In the genomic region with DNA sequence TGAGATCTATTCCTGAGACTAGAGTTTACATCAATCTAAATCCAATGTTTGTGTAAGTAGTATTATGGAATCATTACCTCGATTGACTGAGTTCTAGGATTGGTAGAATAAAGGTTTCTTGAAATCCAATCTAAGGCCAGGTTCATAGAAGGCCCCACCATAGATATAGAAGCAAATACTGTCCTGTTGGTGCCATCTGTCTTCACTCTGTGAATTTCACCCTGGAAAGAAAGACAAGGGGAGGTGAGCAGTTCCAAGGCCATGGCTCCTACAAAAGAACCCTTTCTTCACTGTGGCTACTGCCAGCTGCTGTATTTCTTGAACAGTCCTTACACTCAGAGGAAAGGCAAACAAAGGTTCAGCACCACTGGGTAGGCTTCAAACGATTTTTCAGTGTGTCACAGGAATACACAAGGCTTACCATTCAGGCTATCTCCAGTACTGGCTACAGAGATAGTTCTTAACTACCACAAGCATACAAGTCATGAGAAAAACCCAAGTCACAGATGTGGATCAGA, we compare ENCODE assay signal across 20 cellular contexts.
"Had no signal": no experiment of that assay in that cellular context is flagged by ENCODE, and none has a peak within 500 bp of the region (broad histone marks: within the 10 kb centered on the region; RNA-seq: fewer than 3 reads in every experiment).

No MANE protein-coding gene starts in this region.

- H3K9me3 ChIP-seq: ascending aorta, body of pancreas, SJSA1 had no signal

- H3K27me3 Mint-ChIP-seq: activated naive CD8-positive, alpha-beta T cell treated with anti-CD3 and anti-CD28 coated beads, Interleukin-2, amount 50 U/mL, for 24 hours had no signal

- H3K27ac ChIP-seq: ascending aorta, body of pancreas, SJSA1 had no signal

- H3K27me3 ChIP-seq: ascending aorta, body of pancreas, SJSA1 had no signal

- H3K4me3 Mint-ChIP-seq: activated CD8-positive, alpha-beta T cell treated with anti-CD3 and anti-CD28 coated beads for 36 hours; activated naive CD8-positive, alpha-beta T cell treated with anti-CD3 and anti-CD28 coated beads, Interleukin-2, amount 50 U/mL, for 24 hours; T-helper 1 cell treated with Interleukin-12 subunit alpha and Interleukin-12 subunit beta and Interleukin-4 antibody, amounts not matched to agents 30 μg/mL and 1 μg/mL, for 36 hours had no signal

- H3K36me3 ChIP-seq: ascending aorta, SJSA1 had no signal

- DNase-seq: activated CD4-positive, alpha-beta T cell treated with anti-CD3 and anti-CD28 coated beads for 4 hours; activated CD8-positive, alpha-beta memory T cell treated with anti-CD3 and anti-CD28 coated beads, Interleukin-2, amount 50 U/mL, for 4 hours; activated CD8-positive, alpha-beta T cell treated with anti-CD3 and anti-CD28 coated beads for 36 hours; activated naive CD8-positive, alpha-beta T cell treated with anti-CD3 and anti-CD28 coated beads, Interleukin-2, amount 50 U/mL, for 24 hours; amniotic stem cell; body of pancreas; central memory CD4-positive, alpha-beta T cell; MM.1S; NCI-H1105 treated with DMSO at 0.1 percent for 48 hours; NCI-H146; NCI-H187 treated with DMSO at 0.1 percent for 48 hours; NCI-H2081 treated with DMSO at 0.1 percent for 48 hours; NCI-H446; NCI-H524 treated with DMSO at 0.1 percent for 48 hours; NCI-H748 treated with DMSO at 0.1 percent for 48 hours; SHP77 had no signal

- H3K4me1 Mint-ChIP-seq: activated naive CD8-positive, alpha-beta T cell treated with anti-CD3 and anti-CD28 coated beads, Interleukin-2, amount 50 U/mL, for 24 hours had no signal

- H3K4me1 ChIP-seq: ascending aorta, body of pancreas, SJSA1 had no signal

- H3K4me3 ChIP-seq: ascending aorta, body of pancreas, SJSA1 had no signal

- H3K27ac Mint-ChIP-seq: activated CD8-positive, alpha-beta T cell treated with anti-CD3 and anti-CD28 coated beads for 36 hours; activated naive CD4-positive, alpha-beta T cell treated with anti-CD3 and anti-CD28 coated beads, Interleukin-2, amount 50 U/mL, for 72 hours; activated naive CD8-positive, alpha-beta T cell treated with anti-CD3 and anti-CD28 coated beads, Interleukin-2, amount 50 U/mL, for 24 hours; T-helper 1 cell treated with Interleukin-12 subunit alpha and Interleukin-12 subunit beta and Interleukin-4 antibody, amounts not matched to agents 30 μg/mL and 1 μg/mL, for 36 hours had no signal

- H3K36me3 Mint-ChIP-seq: activated naive CD4-positive, alpha-beta T cell treated with anti-CD3 and anti-CD28 coated beads, Interleukin-2, amount 50 U/mL, for 72 hours had no signal

- H3K9me3 Mint-ChIP-seq: activated CD8-positive, alpha-beta T cell treated with anti-CD3 and anti-CD28 coated beads for 36 hours; activated naive CD4-positive, alpha-beta T cell treated with anti-CD3 and anti-CD28 coated beads, Interleukin-2, amount 50 U/mL, for 72 hours; activated naive CD8-positive, alpha-beta T cell treated with anti-CD3 and anti-CD28 coated beads, Interleukin-2, amount 50 U/mL, for 24 hours; T-helper 1 cell treated with Interleukin-12 subunit alpha and Interleukin-12 subunit beta and Interleukin-4 antibody, amounts not matched to agents 30 μg/mL and 1 μg/mL, for 36 hours had no signal
